Comparison of ENCODE assay signal across 1 cellular context in genomic region chr19:51784922-51785690, GRCh38.
TF ChIP-seq lines count a peak whose summit lies in the region.

No MANE protein-coding gene starts in this region.

TF ChIP-seq in SK-N-SH treated with all-trans-retinoic acid at 6 μM for 48 hours, 23 proteins besides CTCF, POLR2A, EP300 and RAD21 (continued from another document):
- TF ChIP-seq TSHZ2 (CRISPR knock-in tag; IDR thresholded peaks at IDR 0.05) = no peak
- TF ChIP-seq TCF4 (CRISPR knock-in tag; IDR thresholded peaks at IDR 0.05; ENCODE audit: borderline replicate concordance) = no peak
- no peak for TF ChIP-seq ZFP30 (CRISPR knock-in tag; IDR thresholded peaks at IDR 0.05)
- TF ChIP-seq ISL1 (CRISPR knock-in tag; IDR thresholded peaks at IDR 0.05) = no peak
- no peak for TF ChIP-seq SNAI2 (CRISPR knock-in tag; IDR thresholded peaks at IDR 0.05)
- no peak for TF ChIP-seq OSR1 (CRISPR knock-in tag; IDR thresholded peaks at IDR 0.05)
- no peak for TF ChIP-seq BACH2 (CRISPR knock-in tag; IDR thresholded peaks at IDR 0.05; ENCODE audit: borderline replicate concordance)
- no peak for TF ChIP-seq ZC3H10 (CRISPR knock-in tag; IDR thresholded peaks at IDR 0.05)
- TF ChIP-seq ZNF565 (CRISPR knock-in tag; conservative IDR thresholded peaks at IDR 0.05; ENCODE audit: low read depth) = no peak
- no peak for TF ChIP-seq CSDC2 (CRISPR knock-in tag; IDR thresholded peaks at IDR 0.05)
- TF ChIP-seq ZNF70 (CRISPR knock-in tag; IDR thresholded peaks at IDR 0.05) = no peak
TF ChIP-seq in SK-N-SH treated with all-trans-retinoic acid at 6 μM for 48 hours: peak in this region for 0.
